16 cellular contexts compared by ENCODE assay signal in the genomic region with DNA sequence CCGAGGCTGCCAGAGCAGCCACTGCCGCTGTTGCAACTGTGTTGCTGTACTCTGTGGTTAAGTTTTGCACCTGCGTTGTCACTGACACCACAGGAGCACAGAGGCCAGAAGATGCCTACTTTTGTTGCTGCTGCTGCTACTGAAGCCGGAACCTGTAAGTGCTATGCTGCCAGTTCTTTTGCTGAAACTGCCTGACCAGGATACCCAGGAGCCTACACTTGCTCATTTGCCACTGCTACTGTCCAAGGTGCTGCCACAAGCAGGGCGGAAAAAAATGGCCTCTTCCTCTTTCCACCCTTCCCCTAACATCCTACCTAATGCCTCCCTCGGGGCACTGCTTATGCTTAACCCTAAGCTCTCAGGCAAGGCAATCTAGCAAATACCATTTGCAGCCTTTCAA. TPM values are rescaled to one million over a fixed set of nuclear protein-coding genes. Genes with fewer than 3 reads are reported as not detected.
DNase-seq lines count a peak whose midpoint lies in the region; TF ChIP-seq lines count a peak whose summit lies in the region.
"Had no signal": no experiment of that assay in that cellular context is flagged by ENCODE, and none has a peak within 500 bp of the region (broad histone marks: within the 10 kb centered on the region; RNA-seq: fewer than 3 reads in every experiment).

No MANE protein-coding gene starts in this region.

- H3K4me3 Mint-ChIP-seq in progenitor cell of endocrine pancreas (ENCODE audit: low read depth): no peak overlapping the region
- H3K4me3 Mint-ChIP-seq: naive thymus-derived CD8-positive, alpha-beta T cell had no signal

- intact Hi-C loops in testis (cut with DNase I; ENCODE audit: low total_unique reads): no loop called here

- TF ChIP-seq POLR2A in testis (IDR thresholded peaks at IDR 0.05): no peak

- no peaks in the 10 kb centered on the region for H3K36me3 Mint-ChIP-seq in progenitor cell of endocrine pancreas (ENCODE audit: insufficient read depth)
- H3K36me3 Mint-ChIP-seq: naive thymus-derived CD8-positive, alpha-beta T cell had no signal

- H3K4me1 ChIP-seq in testis: no peaks in the 10 kb centered on the region
- H3K4me1 ChIP-seq: heart left ventricle had no signal

- no peaks in the 10 kb centered on the region for H3K4me1 Mint-ChIP-seq in progenitor cell of endocrine pancreas (ENCODE audit: low read depth)
- H3K4me1 Mint-ChIP-seq: naive thymus-derived CD8-positive, alpha-beta T cell had no signal

- H3K4me3 ChIP-seq in brain microvascular endothelial cell (ENCODE audit: low read depth, low read length) (no peak overlapping the region), testis (no peak overlapping the region)
- H3K4me3 ChIP-seq: heart left ventricle had no signal

- H3K9me3 Mint-ChIP-seq in progenitor cell of endocrine pancreas (ENCODE audit: low read depth): no peaks in the 10 kb centered on the region

- no peaks in the 10 kb centered on the region for H3K27me3 Mint-ChIP-seq in progenitor cell of endocrine pancreas

- H3K27me3 ChIP-seq in brain microvascular endothelial cell (replicated peaks) (no peaks in the 10 kb centered on the region), testis (no peaks in the 10 kb centered on the region)
- H3K27me3 ChIP-seq: heart left ventricle had no signal

- no peak overlapping the region for H3K27ac ChIP-seq in brain microvascular endothelial cell
- no peak overlapping the region for H3K27ac ChIP-seq in testis
- H3K27ac ChIP-seq: 22Rv1, heart left ventricle had no signal

- no peaks in the 10 kb centered on the region for H3K36me3 ChIP-seq in brain microvascular endothelial cell (replicated peaks)
- H3K36me3 ChIP-seq in testis (ENCODE audit: low read depth, missing control alignments): no peaks in the 10 kb centered on the region
- H3K36me3 ChIP-seq: heart left ventricle had no signal

- DNase-seq in NCI-H146 (lab: John Stamatoyannopoulos, UW) (peak; percentile 35), NCI-H146 treated with DMSO at 0.1 percent for 48 hours (lab: John Stamatoyannopoulos, UW; ENCODE audit: unreplicated experiment) (no peak), NCI-H187 (lab: John Stamatoyannopoulos, UW) (peak; percentile 32), brain microvascular endothelial cell (peak; percentile 10), progenitor cell of endocrine pancreas (ENCODE audit: low spot score, unreplicated experiment) (peak; percentile 12), hippocampal formation (lab: John Stamatoyannopoulos, UW) (no peak), testis (no peak)
- no peak for DNase-seq in activated CD4-positive, alpha-beta T cell treated with anti-CD3 and anti-CD28 coated beads for 4 hours
- DNase-seq: cerebellar nuclear complex; GDM1; heart left ventricle; naive thymus-derived CD8-positive, alpha-beta T cell; NCI-H226; substantia nigra; T-helper 2 cell had no signal

- no peak for TF ChIP-seq CTCF in brain microvascular endothelial cell (IDR thresholded peaks at IDR 0.05; ENCODE audit: low read depth, low read length, missing control alignments)
- TF ChIP-seq CTCF in progenitor cell of endocrine pancreas (IDR thresholded peaks at IDR 0.05; ENCODE audit: unreplicated experiment): no peak
- TF ChIP-seq CTCF in testis (IDR thresholded peaks at IDR 0.05): no peak

- in situ Hi-C loops in brain microvascular endothelial cell (cut with HindIII; ENCODE audit: low pct_ligation_motif_present, low sequenced_read_pairs): no loop called here

- no peaks in the 10 kb centered on the region for H3K9me3 ChIP-seq in testis
- H3K9me3 ChIP-seq: heart left ventricle had no signal

- WGBS in testis, 2 donors: 57 to 58% methylated on average over 6 of the region's 6 CpGs

- H3K27ac Mint-ChIP-seq in progenitor cell of endocrine pancreas: no peak overlapping the region
- H3K27ac Mint-ChIP-seq: naive thymus-derived CD8-positive, alpha-beta T cell had no signal

RNA-seq across cellular contexts. Expression of a gene that starts 29.0 kb away (rescaled TPM):
- total RNA-seq in progenitor cell of endocrine pancreas (20.9 and 21.7 TPM in 2 replicates), testis (10 to 100 TPM; 18.3 to 22.2 TPM)
- polyA plus RNA-seq in testis (ENCODE audit: insufficient read depth, low read depth, low replicate concordance): 8.6 TPM

Comparison
In these comparisons a context has a peak if more than half of its experiments do, and no peak if none do; other contexts are left out.
1. DNase-seq: peak in NCI-H146 (single experiment), NCI-H187 (2 of 2), brain microvascular endothelial cell (single experiment) and progenitor cell of endocrine pancreas (single experiment); none in NCI-H146 treated with DMSO at 0.1 percent for 48 hours (single experiment), hippocampal formation (0 of 2), activated CD4-positive, alpha-beta T cell treated with anti-CD3 and anti-CD28 coated beads for 4 hours (0 of 2) and testis (single experiment).